ENCODE assay signal across 10 cellular contexts in genomic region chr17:82860606-82861392, GRCh38. TPM values are rescaled to one million over a fixed set of nuclear protein-coding genes. Genes with fewer than 3 reads are reported as not detected.
A peak's percentile ranks its signal among the peaks of the same experiment; 100 is the strongest.
DNase-seq lines count a peak whose midpoint lies in the region; ATAC-seq and TF ChIP-seq lines count a peak whose summit lies in the region.
"Had no signal": no experiment of that assay in that cellular context is flagged by ENCODE, and none has a peak within 500 bp of the region (broad histone marks: within the 10 kb centered on the region; RNA-seq: fewer than 3 reads in every experiment).

No MANE protein-coding gene starts in this region.

- peaks cover 10% of the 10 kb centered on the region for H3F3A ChIP-seq in SK-N-SH (replicated peaks; ENCODE audit: insufficient read depth)
- H3F3A ChIP-seq in OCI-LY1 (ENCODE audit: insufficient read depth, low read length): no peaks in the 10 kb centered on the region

- no peaks in the 10 kb centered on the region for H3K27me3 ChIP-seq in SK-N-SH (ENCODE audit: insufficient read depth)
- H3K27me3 ChIP-seq in OCI-LY1 (ENCODE audit: insufficient read depth, low read length): no peaks in the 10 kb centered on the region
- H3K27me3 ChIP-seq in skeletal muscle satellite cell (ENCODE audit: control insufficient read depth, insufficient read depth, low read length): no peaks in the 10 kb centered on the region

- H2AFZ ChIP-seq in SK-N-SH (ENCODE audit: low read depth) (no peak overlapping the region), OCI-LY1 (ENCODE audit: low read length) (no peak overlapping the region)

- H3K4me3 ChIP-seq in SK-N-SH (ENCODE audit: low read depth in 2 of 2, low read length in 1 of 2) (no peak overlapping the region), OCI-LY1 (ENCODE audit: low read depth, low read length, poor library complexity, severe bottlenecking) (peak overlapping the region; percentile 30), skeletal muscle satellite cell (ENCODE audit: low read length) (no peak overlapping the region)

- H3K36me3 Mint-ChIP-seq in effector memory CD8-positive, alpha-beta T cell (ENCODE audit: insufficient read depth): peaks cover 17% of the 10 kb centered on the region

- H3K27me3 Mint-ChIP-seq in effector memory CD8-positive, alpha-beta T cell: no peaks in the 10 kb centered on the region
- H3K27me3 Mint-ChIP-seq: progenitor cell of endocrine pancreas had no signal

- no peak overlapping the region for H3K9ac ChIP-seq in SK-N-SH
- H3K9ac ChIP-seq in OCI-LY1 (ENCODE audit: low read length): peak overlapping the region; percentile 6; the same call in 1 of the 2 replicates
- peak overlapping the region; percentile 51 for H3K9ac ChIP-seq in skeletal muscle satellite cell (ENCODE audit: low read depth, low read length)

- CTCF ChIA-PET in SK-N-SH (lab: Yijun Ruan, JAX): interaction anchor here (1.0 to 1.5 kb wide), 2 partner anchors 33 to 79 kb away, joined by 3 to 5 read pairs; no protein-coding TSS in a partner anchor

- peaks cover 0 to 4% of the 10 kb centered on the region in 2 experiments for H3K36me3 ChIP-seq in SK-N-SH (replicated peaks in 1 of 2; ENCODE audit: control insufficient read depth in 1 of 2, insufficient read depth in 2 of 2, low read length in 1 of 2)
- H3K36me3 ChIP-seq in OCI-LY1 (ENCODE audit: insufficient read depth, low read length): no peaks in the 10 kb centered on the region
- H3K36me3 ChIP-seq in skeletal muscle satellite cell (ENCODE audit: insufficient read depth, low read length): no peaks in the 10 kb centered on the region

- no peaks in the 10 kb centered on the region for H3K9me3 Mint-ChIP-seq in effector memory CD8-positive, alpha-beta T cell

- peak overlapping the region; percentile 72 for H3K4me2 ChIP-seq in SK-N-SH
- peak overlapping the region; percentile 44 for H3K4me2 ChIP-seq in OCI-LY1 (ENCODE audit: low read length)
- peak overlapping the region; percentile 70 for H3K4me2 ChIP-seq in skeletal muscle satellite cell (ENCODE audit: low read length)

- H3K4me3 Mint-ChIP-seq in effector memory CD8-positive, alpha-beta T cell: peak overlapping the region; percentile 76 to 91

- H3K27ac ChIP-seq in SK-N-SH (ENCODE audit: low read depth in 2 of 2, low read length in 1 of 2) (peak overlapping the region in 1 of 2 experiments; percentile 67; a peak in 2 of 4 replicates), OCI-LY1 (ENCODE audit: low read depth, low read length, poor library complexity, severe bottlenecking) (peak overlapping the region; percentile 37)

- H3K9me3 ChIP-seq in SK-N-SH (no peaks in the 10 kb centered on the region), OCI-LY1 (ENCODE audit: low read length) (no peaks in the 10 kb centered on the region), skeletal muscle satellite cell (replicated peaks; ENCODE audit: low read length) (no peaks in the 10 kb centered on the region)

- no peaks in the 10 kb centered on the region for H3K9me2 ChIP-seq in SK-N-SH
- no peaks in the 10 kb centered on the region for H3K9me2 ChIP-seq in OCI-LY1 (ENCODE audit: low read depth, low read length)

- peaks cover 42 to 57% of the 10 kb centered on the region in 2 donors for H3K4me1 Mint-ChIP-seq in effector memory CD8-positive, alpha-beta T cell (ENCODE audit: low read depth in 2 of 2)

- POLR2A ChIA-PET in SK-N-SH (lab: Yijun Ruan, JAX): no interaction called here

- DNase-seq in SK-N-SH: no peak
- no peak for DNase-seq in effector memory CD8-positive, alpha-beta T cell
- DNase-seq in HCEC 1CT: no peak
- no peak for DNase-seq in NCI-H774 (lab: John Stamatoyannopoulos, UW)
- no peak for DNase-seq in HuH-7 (ENCODE audit: low spot score)
- DNase-seq: 8988T had no signal

- H3K4me1 ChIP-seq in SK-N-SH (ENCODE audit: control insufficient read depth in 1 of 2, insufficient read depth in 2 of 2, low read depth in 1 of 2, low read length in 1 of 2) (peaks cover 28 to 51% of the 10 kb centered on the region in 2 experiments), OCI-LY1 (ENCODE audit: insufficient read depth, low read length, severe bottlenecking) (peaks cover 65% of the 10 kb centered on the region), skeletal muscle satellite cell (ENCODE audit: control insufficient read depth, insufficient read depth, low read length) (peaks cover 43% of the 10 kb centered on the region)

- no peak for ATAC-seq in SK-N-SH treated with all-trans-retinoic acid at 6 μM for 48 hours
- ATAC-seq in effector memory CD8-positive, alpha-beta T cell (replicated peaks): no peak

- peaks cover 7% of the 10 kb centered on the region for H4K20me1 ChIP-seq in SK-N-SH (ENCODE audit: insufficient read depth)
- no peaks in the 10 kb centered on the region for H4K20me1 ChIP-seq in OCI-LY1 (ENCODE audit: insufficient read depth, low read length)

- no peak for TF ChIP-seq EP300 in SK-N-SH (IDR thresholded peaks at IDR 0.05; ENCODE audit: borderline replicate concordance in 1 of 2, low read depth in 1 of 2, low read length in 1 of 2)

- peak overlapping the region; percentile 98 to 99 for H3K27ac Mint-ChIP-seq in effector memory CD8-positive, alpha-beta T cell
- H3K27ac Mint-ChIP-seq: progenitor cell of endocrine pancreas had no signal

- peaks cover 31% of the 10 kb centered on the region; the same call in 1 of the 2 replicates for H3K79me2 ChIP-seq in SK-N-SH (ENCODE audit: insufficient read depth)
- H3K79me2 ChIP-seq in OCI-LY1 (ENCODE audit: insufficient read depth, low read length): no peaks in the 10 kb centered on the region

- TF ChIP-seq CTCF in SK-N-SH (IDR thresholded peaks at IDR 0.05) (no peak), OCI-LY1 (IDR thresholded peaks at IDR 0.05; ENCODE audit: low read length) (no peak)

- no peak for TF ChIP-seq RAD21 in SK-N-SH (IDR thresholded peaks at IDR 0.05; ENCODE audit: low read length)

- 96% methylated on average over 19 of the region's 42 CpGs for WGBS in SK-N-SH (ENCODE audit: low lambda C conversion rate)

TF ChIP-seq in SK-N-SH, 30 proteins besides CTCF, POLR2A, EP300 and RAD21:
- TF ChIP-seq SIN3A (IDR thresholded peaks at IDR 0.05; ENCODE audit: borderline replicate concordance, low read depth, low read length) (no peak), POLR2AphosphoS5 (IDR thresholded peaks at IDR 0.05; ENCODE audit: low read depth, low read length) (no peak)
TF ChIP-seq in SK-N-SH: peak in this region for 0.

TF ChIP-seq in SK-N-SH treated with all-trans-retinoic acid at 6 μM for 48 hours, 23 proteins besides CTCF, POLR2A, EP300 and RAD21 (continues in another document):
- TF ChIP-seq ZFP30 (CRISPR knock-in tag; IDR thresholded peaks at IDR 0.05): no peak
- TF ChIP-seq ESRRG (CRISPR knock-in tag; IDR thresholded peaks at IDR 0.05): no peak
- TF ChIP-seq POU6F1 (CRISPR knock-in tag; IDR thresholded peaks at IDR 0.05; ENCODE audit: borderline replicate concordance, low read depth): no peak
- no peak for TF ChIP-seq RARB (CRISPR knock-in tag; IDR thresholded peaks at IDR 0.05)
- no peak for TF ChIP-seq ZFP3 (CRISPR knock-in tag; IDR thresholded peaks at IDR 0.05)
- no peak for TF ChIP-seq OSR1 (CRISPR knock-in tag; IDR thresholded peaks at IDR 0.05)
- TF ChIP-seq PATZ1 (CRISPR knock-in tag; IDR thresholded peaks at IDR 0.05; ENCODE audit: borderline replicate concordance): no peak
- no peak for TF ChIP-seq CSDC2 (CRISPR knock-in tag; IDR thresholded peaks at IDR 0.05)

RNA-seq across cellular contexts. Expression of gene ZNF750, which starts 21.0 kb away (rescaled TPM):
- not detected in 2 replicates for polyA plus RNA-seq in SK-N-SH (2012; rRNA removed)
- not detected in 2 replicates for polyA plus RNA-seq in SK-N-SH (2012; cell fraction: cytosol; rRNA removed)
- polyA plus RNA-seq in SK-N-SH (2012; cell fraction: nucleus; rRNA removed): not detected in 2 replicates
- total RNA-seq in skeletal muscle satellite cell (2012; rRNA removed): not detected in 2 replicates
